1 cellular context compared by ENCODE assay signal in the genomic region with DNA sequence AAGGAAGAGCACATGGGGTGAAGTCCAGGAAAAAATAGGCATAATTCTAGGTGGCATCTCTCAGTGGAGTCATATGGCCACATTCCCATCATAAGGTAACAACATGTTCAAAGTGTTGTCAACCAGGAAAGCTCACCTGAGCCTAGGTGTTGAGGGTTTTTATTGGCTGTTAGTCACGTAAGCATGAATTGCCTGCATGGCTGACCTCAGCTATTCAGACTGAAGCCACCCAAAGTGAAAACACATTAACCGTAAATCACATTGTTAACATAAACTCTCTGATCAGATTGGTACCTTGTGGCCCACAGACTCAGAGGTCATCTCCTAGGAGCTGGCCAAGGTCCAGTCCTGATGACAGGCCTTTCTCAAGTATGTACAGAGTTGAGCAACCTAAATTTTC.
TF ChIP-seq lines count a peak whose summit lies in the region.

No MANE protein-coding gene starts in this region.

TF ChIP-seq in HepG2, 621 proteins besides CTCF, POLR2A, EP300 and RAD21 (continued from another document):
- TF ChIP-seq ZBTB44 (CRISPR knock-in tag; IDR thresholded peaks at IDR 0.05), result no peak
- TF ChIP-seq, protein P1, sequence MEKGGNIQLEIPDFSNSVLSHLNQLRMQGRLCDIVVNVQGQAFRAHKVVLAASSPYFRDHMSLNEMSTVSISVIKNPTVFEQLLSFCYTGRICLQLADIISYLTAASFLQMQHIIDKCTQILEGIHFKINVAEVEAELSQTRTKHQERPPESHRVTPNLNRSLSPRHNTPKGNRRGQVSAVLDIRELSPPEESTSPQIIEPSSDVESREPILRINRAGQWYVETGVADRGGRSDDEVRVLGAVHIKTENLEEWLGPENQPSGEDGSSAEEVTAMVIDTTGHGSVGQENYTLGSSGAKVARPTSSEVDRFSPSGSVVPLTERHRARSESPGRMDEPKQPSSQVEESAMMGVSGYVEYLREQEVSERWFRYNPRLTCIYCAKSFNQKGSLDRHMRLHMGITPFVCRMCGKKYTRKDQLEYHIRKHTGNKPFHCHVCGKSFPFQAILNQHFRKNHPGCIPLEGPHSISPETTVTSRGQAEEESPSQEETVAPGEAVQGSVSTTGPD (CRISPR knock-in tag; IDR thresholded peaks at IDR 0.05), result no peak
- TF ChIP-seq KLF9 (CRISPR knock-in tag; IDR thresholded peaks at IDR 0.05; ENCODE audit: low read depth), result no peak
- TF ChIP-seq NR2F1 (CRISPR knock-in tag; IDR thresholded peaks at IDR 0.05), result no peak
- TF ChIP-seq ZFP36L2 (CRISPR knock-in tag; IDR thresholded peaks at IDR 0.05), result no peak
